ENCODE assay signal across 24 cellular contexts in the genomic region with DNA sequence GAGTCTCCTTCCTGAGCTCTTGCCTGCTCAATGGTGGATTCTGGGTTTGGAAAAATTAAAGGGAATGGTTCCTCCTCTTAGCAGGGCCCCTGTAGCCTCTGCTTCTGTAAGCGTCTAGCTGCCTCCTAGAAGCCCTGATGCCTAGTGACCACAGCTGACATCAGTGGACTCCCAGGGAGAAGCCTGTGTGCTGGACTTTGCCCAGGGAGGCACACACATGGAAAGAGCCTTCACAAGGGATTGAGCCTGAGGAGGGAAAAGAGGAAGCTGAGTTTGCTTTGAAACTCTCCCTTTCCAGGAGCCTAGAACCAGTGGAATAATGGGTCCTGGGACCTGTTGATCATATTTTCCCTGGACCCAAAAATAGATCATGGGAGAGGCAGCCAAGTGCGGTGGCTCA. TPM values are rescaled to one million over a fixed set of nuclear protein-coding genes. Genes with fewer than 3 reads are reported as not detected.
A peak's percentile ranks its signal among the peaks of the same experiment; 100 is the strongest.
DNase-seq lines count a peak whose midpoint lies in the region; ATAC-seq and TF ChIP-seq lines count a peak whose summit lies in the region.
"Had no signal": no experiment of that assay in that cellular context is flagged by ENCODE, and none has a peak within 500 bp of the region (broad histone marks: within the 10 kb centered on the region; RNA-seq: fewer than 3 reads in every experiment).

No MANE protein-coding gene starts in this region.

- peak; percentile 30 for DNase-seq in activated CD8-positive, alpha-beta memory T cell treated with anti-CD3 and anti-CD28 coated beads, Interleukin-2, amount 50 U/mL, for 48 hours
- DNase-seq in activated CD8-positive, alpha-beta memory T cell treated with anti-CD3 and anti-CD28 coated beads, Interleukin-2, amount 10 ng/mL, durations not matched to agents 7 days and 5 days: no peak
- DNase-seq in LoVo (ENCODE audit: low spot score) (peak; percentile 28), posterior vena cava (ENCODE audit: low spot score) (peak; percentile 17), MCF 10A (ENCODE audit: unreplicated experiment) (no peak), glutamatergic neuron (no peak)
- DNase-seq in effector CD4-positive, alpha-beta T cell: no peak
- DNase-seq: ACHN, BE2C, DMS153, GM23248, H7, Karpas-422, MV-4-11, NCI-H1105, NCI-H1436 treated with DMSO at 0.1 percent for 48 hours, NCI-H187 treated with DMSO at 0.1 percent for 48 hours, NCI-H524 treated with DMSO at 0.1 percent for 48 hours, NCI-H774, SIG-M5, SK-N-SH had no signal

- H3K9ac ChIP-seq in liver (ENCODE audit: low read depth in 1 of 2, low read length in 2 of 2): no peak overlapping the region
- H3K9ac ChIP-seq: GM23248, SK-N-SH had no signal

- peaks cover 0 to 3% (median 0%) of the 10 kb centered on the region in 4 donors for H3K4me1 ChIP-seq in liver (ENCODE audit: control insufficient read depth in 4 of 4, insufficient read depth in 4 of 4, low read length in 3 of 4)
- H3K4me1 ChIP-seq: BE2C had no signal

- no peaks in the 10 kb centered on the region for H3K9me3 Mint-ChIP-seq in activated CD8-positive, alpha-beta memory T cell treated with anti-CD3 and anti-CD28 coated beads, Interleukin-2, amount 10 ng/mL, durations not matched to agents 7 days and 5 days (ENCODE audit: low read depth)
- H3K9me3 Mint-ChIP-seq in MCF 10A (ENCODE audit: unreplicated experiment) (no peaks in the 10 kb centered on the region), glutamatergic neuron (ENCODE audit: unreplicated experiment) (peaks cover 2% of the 10 kb centered on the region)

- TF ChIP-seq CTCF in liver (IDR thresholded peaks at IDR 0.05; ENCODE audit: low read depth, low read length, missing input control) (no peak), MCF 10A (IDR thresholded peaks at IDR 0.05; ENCODE audit: unreplicated experiment) (no peak), glutamatergic neuron (IDR thresholded peaks at IDR 0.05; ENCODE audit: partially characterized antibody, unreplicated experiment) (no peak)

- POLR2A ChIA-PET in MCF 10A (lab: Yijun Ruan, JAX): no interaction called here

- no peak for TF ChIP-seq RAD21 in liver (IDR thresholded peaks at IDR 0.05)

- no peaks in the 10 kb centered on the region for H3K9me3 ChIP-seq in liver (ENCODE audit: control insufficient read depth in 4 of 4, low read length in 3 of 4)
- H3K9me3 ChIP-seq: BE2C, SK-N-SH had no signal

- no peak for ATAC-seq in activated CD8-positive, alpha-beta memory T cell treated with anti-CD3 and anti-CD28 coated beads, Interleukin-2, amount 10 ng/mL, durations not matched to agents 7 days and 5 days

- no peaks in the 10 kb centered on the region for H3K36me3 Mint-ChIP-seq in activated CD8-positive, alpha-beta memory T cell treated with anti-CD3 and anti-CD28 coated beads, Interleukin-2, amount 10 ng/mL, durations not matched to agents 7 days and 5 days
- H3K36me3 Mint-ChIP-seq in MCF 10A (ENCODE audit: insufficient read depth, unreplicated experiment): no peaks in the 10 kb centered on the region
- no peaks in the 10 kb centered on the region for H3K36me3 Mint-ChIP-seq in glutamatergic neuron (ENCODE audit: unreplicated experiment)

- intact Hi-C loops in posterior vena cava (cut with DNase I) (loop anchor here in 1 of 2 donors (5.0 kb wide), 1 partner anchor 275 kb away; no protein-coding TSS in a partner anchor), MCF 10A (cut with micrococcal nuclease) (no loop called here)

- H3K4me3 ChIP-seq in liver (ENCODE audit: low read depth in 1 of 3, low read length in 3 of 3): no peak overlapping the region
- H3K4me3 ChIP-seq: GM23248 had no signal

- H3K27ac ChIP-seq in liver (ENCODE audit: low read depth in 1 of 2, low read length in 2 of 2): no peak overlapping the region
- H3K27ac ChIP-seq: 22Rv1, GM23248 had no signal

- peaks cover 4% of the 10 kb centered on the region for H3K4me1 Mint-ChIP-seq in activated CD8-positive, alpha-beta memory T cell treated with anti-CD3 and anti-CD28 coated beads, Interleukin-2, amount 10 ng/mL, durations not matched to agents 7 days and 5 days
- H3K4me1 Mint-ChIP-seq in MCF 10A (ENCODE audit: insufficient read depth, unreplicated experiment) (peaks cover 6% of the 10 kb centered on the region), glutamatergic neuron (ENCODE audit: low read depth, unreplicated experiment) (no peaks in the 10 kb centered on the region)

- no peaks in the 10 kb centered on the region for H3K36me3 ChIP-seq in liver (ENCODE audit: control insufficient read depth in 4 of 4, insufficient read depth in 3 of 4, low read depth in 1 of 4, low read length in 3 of 4)
- H3K36me3 ChIP-seq: BE2C had no signal

- H3K27me3 ChIP-seq in liver (ENCODE audit: control insufficient read depth in 4 of 4, insufficient read depth in 4 of 4, low read length in 3 of 4): peaks cover 0 to 16% (median 6%) of the 10 kb centered on the region in 4 donors

- BruUV-seq in MCF 10A (replicated peaks; lab: Mats Ljungman, UMichigan): no TSS peak

- no peak overlapping the region for H3K27ac Mint-ChIP-seq in activated CD8-positive, alpha-beta memory T cell treated with anti-CD3 and anti-CD28 coated beads, Interleukin-2, amount 10 ng/mL, durations not matched to agents 7 days and 5 days
- H3K27ac Mint-ChIP-seq in MCF 10A (ENCODE audit: low read depth, unreplicated experiment) (no peak overlapping the region), glutamatergic neuron (ENCODE audit: unreplicated experiment) (no peak overlapping the region)

- 67% methylated on average over 2 of the region's 2 CpGs for WGBS in liver

- H3K4me3 Mint-ChIP-seq in activated CD8-positive, alpha-beta memory T cell treated with anti-CD3 and anti-CD28 coated beads, Interleukin-2, amount 10 ng/mL, durations not matched to agents 7 days and 5 days: no peak overlapping the region
- H3K4me3 Mint-ChIP-seq in MCF 10A (ENCODE audit: unreplicated experiment) (no peak overlapping the region), glutamatergic neuron (ENCODE audit: unreplicated experiment) (no peak overlapping the region)

- CTCF ChIA-PET in activated CD8-positive, alpha-beta memory T cell treated with anti-CD3 and anti-CD28 coated beads, Interleukin-2, amount 10 ng/mL, durations not matched to agents 7 days and 5 days (lab: Charles Lee): interaction anchor here (0.7 to 5.7 kb wide), 8 partner anchors 10 to 252 kb away, joined by 3 to 34 read pairs (median 4); no protein-coding TSS in a partner anchor
- CTCF ChIA-PET in MCF 10A (lab: Yijun Ruan, JAX): interaction anchor here (0.5 to 2.3 kb wide), 7 partner anchors 13 to 641 kb away, joined by 3 to 15 read pairs (median 3); no protein-coding TSS in a partner anchor

- peaks cover 64% of the 10 kb centered on the region for H3K27me3 Mint-ChIP-seq in activated CD8-positive, alpha-beta memory T cell treated with anti-CD3 and anti-CD28 coated beads, Interleukin-2, amount 10 ng/mL, durations not matched to agents 7 days and 5 days
- H3K27me3 Mint-ChIP-seq in MCF 10A (ENCODE audit: insufficient read depth, unreplicated experiment) (peaks cover 92% of the 10 kb centered on the region), glutamatergic neuron (ENCODE audit: unreplicated experiment) (peaks cover 13% of the 10 kb centered on the region)

TF ChIP-seq in liver, 16 proteins besides CTCF, POLR2A, EP300 and RAD21:
- TF ChIP-seq NR2F2 (IDR thresholded peaks at IDR 0.05): no peak
- TF ChIP-seq HNF4A (conservative IDR thresholded peaks at IDR 0.05): peak; percentile 43 to 50

RNA-seq across cellular contexts. Expression of a gene that starts 1.4 kb away (rescaled TPM):
- not detected for total RNA-seq in activated CD8-positive, alpha-beta memory T cell treated with anti-CD3 and anti-CD28 coated beads, Interleukin-2, amount 10 ng/mL, durations not matched to agents 7 days and 5 days
- not detected for total RNA-seq in liver
- not detected for polyA plus RNA-seq in liver
- not detected for total RNA-seq in posterior vena cava
- not detected in 2 replicates for total RNA-seq in MCF 10A (2022)
- 1.1 TPM for total RNA-seq in glutamatergic neuron (ENCODE audit: unreplicated experiment)
- total RNA-seq: GM23248, H7, M059J had no signal

RNA-seq across cellular contexts. Expression of a gene that starts 18.0 kb away (rescaled TPM):
- total RNA-seq in activated CD8-positive, alpha-beta memory T cell treated with anti-CD3 and anti-CD28 coated beads, Interleukin-2, amount 10 ng/mL, durations not matched to agents 7 days and 5 days: not detected
- total RNA-seq in liver: 1 to 10 TPM in 1 of 2 donors, under 1 TPM in 1; 0.75 to 2.4 TPM
- under 1 TPM; 0.51 to 0.82 TPM for polyA plus RNA-seq in liver
- total RNA-seq in posterior vena cava: not detected
- total RNA-seq in MCF 10A (2022): not detected in 2 replicates
- total RNA-seq in glutamatergic neuron (ENCODE audit: unreplicated experiment): not detected
- total RNA-seq: GM23248, M059J had no signal
- polyA plus RNA-seq: GM23248 had no signal

RNA-seq across cellular contexts. Expression of a gene that starts 49.5 kb away (rescaled TPM):
- total RNA-seq in activated CD8-positive, alpha-beta memory T cell treated with anti-CD3 and anti-CD28 coated beads, Interleukin-2, amount 10 ng/mL, durations not matched to agents 7 days and 5 days: not detected
- not detected for total RNA-seq in liver
- not detected for polyA plus RNA-seq in liver
- total RNA-seq in posterior vena cava: not detected
- not detected in 2 replicates for total RNA-seq in MCF 10A (2022)
- 0.49 TPM for total RNA-seq in glutamatergic neuron (ENCODE audit: unreplicated experiment)
- total RNA-seq: GM23248, H7 had no signal
- polyA plus RNA-seq: GM23248, SK-N-SH had no signal

RNA-seq across cellular contexts. Expression of a gene that starts 57.8 kb away (rescaled TPM):
- not detected for total RNA-seq in activated CD8-positive, alpha-beta memory T cell treated with anti-CD3 and anti-CD28 coated beads, Interleukin-2, amount 10 ng/mL, durations not matched to agents 7 days and 5 days
- total RNA-seq in liver (not detected), posterior vena cava (not detected), MCF 10A (2022) (not detected in 2 replicates), glutamatergic neuron (ENCODE audit: unreplicated experiment) (not detected)
- not detected for polyA plus RNA-seq in liver
- total RNA-seq: GM23248, H7, M059J had no signal
- polyA plus RNA-seq: GM23248 had no signal

Comparison
In these comparisons a context has a peak if more than half of its experiments do, and no peak if none do; other contexts are left out.
1. DNase-seq: peak in activated CD8-positive, alpha-beta memory T cell treated with anti-CD3 and anti-CD28 coated beads, Interleukin-2, amount 50 U/mL, for 48 hours (single experiment), LoVo (single experiment) and posterior vena cava (single experiment); none in activated CD8-positive, alpha-beta memory T cell treated with anti-CD3 and anti-CD28 coated beads, Interleukin-2, amount 10 ng/mL, durations not matched to agents 7 days and 5 days (single experiment), MCF 10A (single experiment), effector CD4-positive, alpha-beta T cell (single experiment) and glutamatergic neuron (single experiment).